In genomic region chr1:193212637-193213036, GRCh38 we compare ENCODE assay signal across 30 cellular contexts. TPM values are rescaled to one million over a fixed set of nuclear protein-coding genes. Genes with fewer than 3 reads are reported as not detected.
"Had no signal": no experiment of that assay in that cellular context is flagged by ENCODE, and none has a peak within 500 bp of the region (broad histone marks: within the 10 kb centered on the region; RNA-seq: fewer than 3 reads in every experiment).

No MANE protein-coding gene starts in this region.

- H3K36me3 ChIP-seq: thyroid gland had no signal

- H3K9me3 ChIP-seq: right lobe of liver, thyroid gland had no signal

- H3K4me3 Mint-ChIP-seq: activated CD4-positive, alpha-beta memory T cell treated with anti-CD3 and anti-CD28 coated beads for 36 hours; activated naive CD4-positive, alpha-beta T cell treated with anti-CD3 and anti-CD28 coated beads for 36 hours; activated naive CD8-positive, alpha-beta T cell treated with anti-CD3 and anti-CD28 coated beads, Interleukin-2, amount 10 ng/mL, durations not matched to agents 7 days and 5 days; activated T-helper 1 cell treated with anti-CD3 and anti-CD28 coated beads, Interleukin-12 subunit alpha, Interleukin-12 subunit beta, Interleukin-2, Interleukin-4 antibody, amounts not matched to agents 30 ng/mL and 10 ng/mL and 1 ng/mL, durations not matched to agents 14 hours and 24 hours and 36 hours; naive B cell; nephron progenitor cell; stimulated activated naive B cell treated with anti-CD40 and anti-IgM and Interleukin-4, amounts not matched to agents 10 μg/mL and 1 μg/mL and 100 μg/mL, for 72 hours had no signal

- H3K9me3 Mint-ChIP-seq: activated naive CD4-positive, alpha-beta T cell treated with anti-CD3 and anti-CD28 coated beads for 36 hours; stimulated activated naive B cell treated with anti-CD40 and anti-IgM and Interleukin-4, amounts not matched to agents 10 μg/mL and 1 μg/mL and 100 μg/mL, for 72 hours had no signal

- H3K27me3 ChIP-seq: dorsolateral prefrontal cortex, gastroesophageal sphincter, hepatocyte, neutrophil, right lobe of liver, stomach, thyroid gland had no signal

- H3K27me3 Mint-ChIP-seq: activated CD4-positive, alpha-beta memory T cell treated with anti-CD3 and anti-CD28 coated beads for 36 hours; activated naive CD8-positive, alpha-beta T cell treated with anti-CD3 and anti-CD28 coated beads, Interleukin-2, amount 10 ng/mL, durations not matched to agents 7 days and 5 days; naive B cell; stimulated activated naive B cell treated with anti-CD40 and anti-IgM and Interleukin-4, amounts not matched to agents 10 μg/mL and 1 μg/mL and 100 μg/mL, for 72 hours had no signal

- H3K4me1 ChIP-seq: gastroesophageal sphincter, right lobe of liver had no signal

- H3K4me3 ChIP-seq: coronary artery, dorsolateral prefrontal cortex, gastroesophageal sphincter, hepatocyte, right lobe of liver, stomach, thyroid gland had no signal

- ATAC-seq: gastroesophageal sphincter; left cardiac atrium; left ventricle myocardium superior; right lobe of liver; stimulated activated naive B cell treated with anti-CD40 and anti-IgM and Interleukin-4, amounts not matched to agents 10 μg/mL and 1 μg/mL and 100 μg/mL, for 72 hours had no signal

- H2AFZ ChIP-seq: hepatocyte had no signal

- DNase-seq: activated CD4-positive, alpha-beta memory T cell treated with anti-CD3 and anti-CD28 coated beads for 36 hours; activated CD4-positive, alpha-beta T cell treated with anti-CD3 and anti-CD28 coated beads for 48 hours; activated CD8-positive, alpha-beta memory T cell treated with anti-CD3 and anti-CD28 coated beads, Interleukin-2, amount 50 U/mL, for 4 hours; activated effector memory CD4-positive, alpha-beta T cell treated with anti-CD3 and anti-CD28 coated beads, Interleukin-2, amount 50 U/mL, for 16 hours; activated naive CD4-positive, alpha-beta T cell treated with anti-CD3 and anti-CD28 coated beads for 36 hours; activated naive CD8-positive, alpha-beta T cell treated with anti-CD3 and anti-CD28 coated beads, Interleukin-2, amount 10 ng/mL, durations not matched to agents 7 days and 5 days; activated T-cell treated with anti-CD3 and anti-CD28 coated beads, Interleukin-2, amount 50 U/mL, for 1 hour; amniotic stem cell; dorsolateral prefrontal cortex; effector memory CD4-positive, alpha-beta T cell; erythroblast; islet precursor cell; left cardiac atrium; left ventricle myocardium superior; naive B cell; nephron progenitor cell; right lobe of liver; small intestine; stimulated activated CD4-positive, alpha-beta T cell treated with anti-CD3 and anti-CD28 coated beads, Interleukin-1b, Interleukin-23, amount 100 ng/mL, for 48 hours; stimulated activated naive B cell treated with anti-CD40 and anti-IgM and Interleukin-4, amounts not matched to agents 10 μg/mL and 1 μg/mL and 100 μg/mL, for 72 hours; stomach; T-helper 9 cell; thyroid gland had no signal

- H3K27ac ChIP-seq: coronary artery, dorsolateral prefrontal cortex, gastroesophageal sphincter, neutrophil, right lobe of liver, stomach, thyroid gland, VCaP had no signal

- H3K27ac Mint-ChIP-seq: activated CD4-positive, alpha-beta memory T cell treated with anti-CD3 and anti-CD28 coated beads for 36 hours; activated naive CD4-positive, alpha-beta T cell treated with anti-CD3 and anti-CD28 coated beads for 36 hours; activated naive CD8-positive, alpha-beta T cell treated with anti-CD3 and anti-CD28 coated beads, Interleukin-2, amount 10 ng/mL, durations not matched to agents 7 days and 5 days; activated T-helper 1 cell treated with anti-CD3 and anti-CD28 coated beads, Interleukin-12 subunit alpha, Interleukin-12 subunit beta, Interleukin-2, Interleukin-4 antibody, amounts not matched to agents 30 ng/mL and 10 ng/mL and 1 ng/mL, durations not matched to agents 14 hours and 24 hours and 36 hours; nephron progenitor cell; stimulated activated naive B cell treated with anti-CD40 and anti-IgM and Interleukin-4, amounts not matched to agents 10 μg/mL and 1 μg/mL and 100 μg/mL, for 72 hours had no signal

RNA-seq across cellular contexts. Expression of gene B3GALT2, which starts 26.2 kb away (rescaled TPM):
- total RNA-seq: activated naive CD4-positive, alpha-beta T cell treated with anti-CD3 and anti-CD28 coated beads for 36 hours; renal cortical epithelial cell had no signal
